8 cellular contexts compared by ENCODE assay signal in genomic region chr6:1639430-1639829, GRCh38. TPM values are rescaled to one million over a fixed set of nuclear protein-coding genes. Genes with fewer than 3 reads are reported as not detected.
"Had no signal": no experiment of that assay in that cellular context is flagged by ENCODE, and none has a peak within 500 bp of the region (broad histone marks: within the 10 kb centered on the region; RNA-seq: fewer than 3 reads in every experiment).

No MANE protein-coding gene starts in this region.

- H3K27ac ChIP-seq: KMS-11 had no signal

- FAIRE-seq: H1, H54 had no signal

- H3K4me3 Mint-ChIP-seq: GM23338, H9 had no signal

- H3K27ac Mint-ChIP-seq: GM23338, H9 had no signal

- H3K4me2 ChIP-seq: GM23338, KMS-11 had no signal

- DNase-seq: H9, HCEC 1CT, IMR-90, KBM-7 had no signal

- ATAC-seq: GM23338 had no signal

- H3K9ac ChIP-seq: KMS-11 had no signal

- H2AFZ ChIP-seq: GM23338 had no signal

- H3K4me3 ChIP-seq: GM23338 had no signal

RNA-seq across cellular contexts. Expression of gene FOXC1, which starts 29.7 kb away (rescaled TPM):
- total RNA-seq: H9 had no signal
- polyA plus RNA-seq: H1 had no signal
